ENCODE assay signal across 1 cellular context in the genomic region with DNA sequence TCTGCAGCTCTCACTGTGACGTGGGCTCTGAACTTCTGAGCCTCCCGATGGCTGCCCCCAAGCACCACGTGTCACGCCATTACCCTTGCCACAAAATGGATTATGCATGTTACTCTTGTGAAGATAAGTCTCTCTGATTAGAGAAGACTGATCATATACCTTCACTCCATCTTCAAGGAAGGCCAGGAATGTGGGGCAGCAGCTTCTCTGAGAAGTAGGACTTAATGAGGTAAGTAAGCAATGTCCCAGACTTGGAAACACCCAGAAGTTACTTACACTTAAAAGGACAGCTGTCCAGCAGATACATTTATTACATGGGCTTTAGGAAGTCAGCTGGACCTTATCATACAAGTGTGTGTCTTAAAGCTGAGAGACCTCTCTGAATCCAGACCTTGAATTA.
TF ChIP-seq lines count a peak whose summit lies in the region.

No MANE protein-coding gene starts in this region.

TF ChIP-seq in IMR-90, 13 proteins besides CTCF, POLR2A, EP300 and RAD21:
- TF ChIP-seq, protein P1, sequence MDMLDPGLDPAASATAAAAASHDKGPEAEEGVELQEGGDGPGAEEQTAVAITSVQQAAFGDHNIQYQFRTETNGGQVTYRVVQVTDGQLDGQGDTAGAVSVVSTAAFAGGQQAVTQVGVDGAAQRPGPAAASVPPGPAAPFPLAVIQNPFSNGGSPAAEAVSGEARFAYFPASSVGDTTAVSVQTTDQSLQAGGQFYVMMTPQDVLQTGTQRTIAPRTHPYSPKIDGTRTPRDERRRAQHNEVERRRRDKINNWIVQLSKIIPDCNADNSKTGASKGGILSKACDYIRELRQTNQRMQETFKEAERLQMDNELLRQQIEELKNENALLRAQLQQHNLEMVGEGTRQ (IDR thresholded peaks at IDR 0.05; ENCODE audit: low read depth, low read length) = no peak
- TF ChIP-seq MXI1 (IDR thresholded peaks at IDR 0.05; ENCODE audit: borderline replicate concordance, low read depth, low read length) = no peak
- TF ChIP-seq SMC3 (IDR thresholded peaks at IDR 0.05; ENCODE audit: low read depth, low read length) = no peak
- TF ChIP-seq CEBPB (IDR thresholded peaks at IDR 0.05; ENCODE audit: low read depth, low read length) = no peak
- TF ChIP-seq NFE2L2 (IDR thresholded peaks at IDR 0.05; ENCODE audit: low read depth, low read length) = no peak
TF ChIP-seq in IMR-90: peak in this region for 0.
